1 cellular context compared by ENCODE assay signal in genomic region chr6:30826961-30827342, GRCh38.
TF ChIP-seq lines count a peak whose summit lies in the region.

No MANE protein-coding gene starts in this region.

TF ChIP-seq in IMR-90, 13 proteins besides CTCF, POLR2A, EP300 and RAD21 (continued from another document):
- no peak for TF ChIP-seq ELK1 (IDR thresholded peaks at IDR 0.05; ENCODE audit: borderline replicate concordance, low read depth, low read length)
- TF ChIP-seq SMC3 (IDR thresholded peaks at IDR 0.05; ENCODE audit: low read depth, low read length) = no peak
- TF ChIP-seq MAFK (IDR thresholded peaks at IDR 0.05; ENCODE audit: low read depth, low read length) = no peak
